ENCODE assay signal across 8 cellular contexts in the genomic region with DNA sequence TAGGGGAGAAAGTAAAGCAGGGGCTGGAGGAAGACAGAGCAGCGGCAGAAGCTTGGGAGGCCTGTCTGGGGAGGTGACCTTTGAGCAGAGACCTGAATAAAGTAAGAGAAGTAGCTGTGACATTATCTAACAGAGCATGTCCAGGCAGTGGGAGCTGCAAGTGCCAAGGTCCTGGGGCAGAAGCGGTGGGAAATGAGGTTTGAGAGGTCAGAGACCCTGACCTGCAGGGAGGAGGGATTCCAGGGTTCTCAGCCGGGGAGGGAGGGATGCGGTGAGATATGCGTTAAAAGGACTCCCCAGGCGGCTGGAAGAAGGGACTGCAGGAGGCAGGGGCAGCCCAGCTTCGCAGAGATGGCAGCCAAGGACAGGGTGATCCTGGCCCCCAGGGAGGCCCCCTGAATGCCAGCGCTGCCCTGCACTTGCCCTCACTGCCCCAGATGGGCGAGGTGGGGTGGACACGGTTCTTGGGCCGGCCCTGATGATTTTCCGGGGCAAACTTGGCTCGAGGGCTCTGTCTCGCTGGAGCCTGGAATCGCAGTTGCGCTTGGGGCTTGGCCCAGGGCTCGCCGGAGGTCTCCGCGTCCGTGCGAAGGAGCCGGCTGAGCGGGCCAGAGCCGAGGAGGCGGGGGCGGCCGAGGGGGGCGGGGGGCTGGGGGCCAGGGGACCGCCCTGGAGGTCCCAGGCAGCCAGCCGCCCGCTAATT. TPM values are rescaled to one million over a fixed set of nuclear protein-coding genes. Genes with fewer than 3 reads are reported as not detected.
DNase-seq lines count a peak whose midpoint lies in the region; ATAC-seq and TF ChIP-seq lines count a peak whose summit lies in the region.

No MANE protein-coding gene starts in this region.

- peak; percentile 45 for ATAC-seq in Right ventricle myocardium inferior
- ATAC-seq in right cardiac atrium, result peak; percentile 39 to 40
- ATAC-seq in upper lobe of left lung (ENCODE audit: low FRiP score in 2 of 2), result peak in 1 of 2 donors; percentile 4

- intact Hi-C loops in Right ventricle myocardium inferior (cut with DNase I), result no loop called here
- intact Hi-C loops in cardiac septum (cut with DNase I), result no loop called here
- intact Hi-C loops in right cardiac atrium (cut with DNase I), result no loop called here

- TF ChIP-seq POLR2A in upper lobe of left lung (IDR thresholded peaks at IDR 0.05), result no peak

- H3K36me3 ChIP-seq in upper lobe of left lung, result no peaks in the 10 kb centered on the region

- DNase-seq in Right ventricle myocardium inferior (ENCODE audit: missing footprints) (no peak), cardiac septum (ENCODE audit: low spot score) (no peak), right cardiac atrium (peak in 2 of 3 donors; percentile 63 to 72), upper lobe of left lung (peak in 1 of 2 donors; percentile 73), H4 (ENCODE audit: low spot score) (no peak), NCI-H2029 treated with DMSO at 0.1 percent for 48 hours (lab: John Stamatoyannopoulos, UW) (no peak), globus pallidus (ENCODE audit: low spot score) (no peak)

- no peak for TF ChIP-seq EP300 in upper lobe of left lung (IDR thresholded peaks at IDR 0.05)

- 7% methylated on average over 32 of the region's 32 CpGs for WGBS in right cardiac atrium
- 24 to 37% methylated on average over 6 to 14 of the region's 32 CpGs for WGBS in upper lobe of left lung, 2 donors

- no peaks in the 10 kb centered on the region for H3K27me3 ChIP-seq in right cardiac atrium (ENCODE audit: control insufficient read depth, insufficient read depth)
- peaks cover 0 to 46% (median 32%) of the 10 kb centered on the region in 4 donors for H3K27me3 ChIP-seq in upper lobe of left lung

- TF ChIP-seq CTCF in WI38 (IDR thresholded peaks at IDR 0.05; ENCODE audit: low read depth, low read length) (peak; percentile 48), upper lobe of left lung (IDR thresholded peaks at IDR 0.05) (peak in 4 of 6 experiments; percentile 12 to 40 (median 16))

- H3K4me3 ChIP-seq in WI38 (ENCODE audit: low read depth, low read length) (no peak overlapping the region), right cardiac atrium (ENCODE audit: low read length) (no peak overlapping the region), upper lobe of left lung (peak overlapping the region in 1 of 4 donors; percentile 4)

- H3K27ac ChIP-seq in right cardiac atrium (ENCODE audit: low read length), result no peak overlapping the region
- no peak overlapping the region for H3K27ac ChIP-seq in upper lobe of left lung

- H3K4me1 ChIP-seq in right cardiac atrium (ENCODE audit: control insufficient read depth, insufficient read depth, low read length) (no peaks in the 10 kb centered on the region), upper lobe of left lung (peaks cover 18 to 38% (median 25%) of the 10 kb centered on the region in 4 donors)

- H3K9me3 ChIP-seq in right cardiac atrium (ENCODE audit: control insufficient read depth, low read length) (no peaks in the 10 kb centered on the region), upper lobe of left lung (no peaks in the 10 kb centered on the region)

RNA-seq across cellular contexts. Expression of a gene that starts 3.2 kb away (rescaled TPM):
- 35.7 TPM for total RNA-seq in Right ventricle myocardium inferior
- total RNA-seq in cardiac septum, result 29.6 TPM
- 10 to 100 TPM in 3 of 4 donors, 1 to 10 TPM in 1; 7.2 to 64.0 (median 38.8) TPM for total RNA-seq in right cardiac atrium
- 79.6 TPM for polyA plus RNA-seq in right cardiac atrium
- 10 to 100 TPM; 15.0 to 54.8 (median 20.0) TPM for total RNA-seq in upper lobe of left lung
- 19.4 and 35.4 TPM in 2 replicates for total RNA-seq in H4 (2014; rRNA removed; shearing (Covaris generic))

RNA-seq across cellular contexts. Expression of a gene that starts 9.3 kb away (rescaled TPM):
- 2.8 TPM for total RNA-seq in Right ventricle myocardium inferior
- total RNA-seq in cardiac septum, result 3.0 TPM
- 1 to 10 TPM; 2.2 to 5.9 (median 4.0) TPM for total RNA-seq in right cardiac atrium
- 4.8 TPM for polyA plus RNA-seq in right cardiac atrium
- total RNA-seq in upper lobe of left lung, result 1 to 10 TPM in 2 of 6 donors, under 1 TPM in 2, not detected in 2; 0.30 to 2.8 (median 1.0) TPM
- 1.2 and 3.2 TPM in 2 replicates for total RNA-seq in H4 (2014; rRNA removed; shearing (Covaris generic))

RNA-seq across cellular contexts. Expression of a gene that starts 14.8 kb away (rescaled TPM):
- total RNA-seq in Right ventricle myocardium inferior (79.3 TPM), cardiac septum (58.9 TPM), right cardiac atrium (10 to 100 TPM; 71.0 to 90.7 (median 77.1) TPM), upper lobe of left lung (100 to 1,000 TPM in 1 of 6 donors, 10 to 100 TPM in 5; 83.6 to 114 (median 91.6) TPM)
- polyA plus RNA-seq in right cardiac atrium, result 99.9 TPM
- 107 and 159 TPM in 2 replicates for total RNA-seq in H4 (2014; rRNA removed; shearing (Covaris generic))

RNA-seq across cellular contexts. Expression of a gene that starts 31.7 kb away (rescaled TPM):
- total RNA-seq in Right ventricle myocardium inferior, result 737 TPM
- total RNA-seq in cardiac septum, result 573 TPM
- 100 to 1,000 TPM; 712 to 793 (median 725) TPM for total RNA-seq in right cardiac atrium
- polyA plus RNA-seq in right cardiac atrium, result 622 TPM
- 100 to 1,000 TPM; 127 to 988 (median 458) TPM for total RNA-seq in upper lobe of left lung
- 2,104 and 2,108 TPM in 2 replicates for total RNA-seq in H4 (2014; rRNA removed; shearing (Covaris generic))

RNA-seq across cellular contexts. Expression of a gene that starts 33.4 kb away (rescaled TPM):
- 6.6 TPM for total RNA-seq in Right ventricle myocardium inferior
- 5.4 TPM for total RNA-seq in cardiac septum
- 10 to 100 TPM in 1 of 4 donors, 1 to 10 TPM in 3; 8.9 to 14.4 (median 9.3) TPM for total RNA-seq in right cardiac atrium
- 5.1 TPM for polyA plus RNA-seq in right cardiac atrium
- 10 to 100 TPM in 4 of 6 donors, 1 to 10 TPM in 2; 8.1 to 16.1 (median 12.1) TPM for total RNA-seq in upper lobe of left lung
- 2.3 and 5.7 TPM in 2 replicates for total RNA-seq in H4 (2014; rRNA removed; shearing (Covaris generic))

Comparison
In these comparisons a context has a peak if more than half of its experiments do, and no peak if none do; other contexts are left out.
1. DNase-seq: peak in right cardiac atrium (2 of 3); none in Right ventricle myocardium inferior (single experiment), cardiac septum (single experiment), H4 (single experiment), NCI-H2029 treated with DMSO at 0.1 percent for 48 hours (single experiment) and globus pallidus (single experiment).